Comparison of ENCODE assay signal across 17 cellular contexts in genomic region chr20:38195521-38195920, GRCh38. TPM values are rescaled to one million over a fixed set of nuclear protein-coding genes. Genes with fewer than 3 reads are reported as not detected.
DNase-seq lines count a peak whose midpoint lies in the region; ATAC-seq and TF ChIP-seq lines count a peak whose summit lies in the region.
"Had no signal": no experiment of that assay in that cellular context is flagged by ENCODE, and none has a peak within 500 bp of the region (broad histone marks: within the 10 kb centered on the region; RNA-seq: fewer than 3 reads in every experiment).

No MANE protein-coding gene starts in this region.

- H3K4me3 ChIP-seq in heart left ventricle (no peak overlapping the region), RWPE2 (ENCODE audit: severe bottlenecking) (no peak overlapping the region)
- H3K4me3 ChIP-seq: A549 had no signal

- no peak for TF ChIP-seq CTCF in heart left ventricle (IDR thresholded peaks at IDR 0.05)
- TF ChIP-seq CTCF in RWPE2 (IDR thresholded peaks at IDR 0.05; ENCODE audit: poor library complexity, severe bottlenecking), result no peak

- intact Hi-C loops in left ventricle myocardium superior (cut with micrococcal nuclease) (no loop called here), heart left ventricle (cut with DNase I) (no loop called here)

- H3K27me3 ChIP-seq in heart left ventricle (no peaks in the 10 kb centered on the region), RWPE2 (ENCODE audit: insufficient read depth, poor library complexity, severe bottlenecking) (no peaks in the 10 kb centered on the region)

- DNase-seq in left ventricle myocardium superior (no peak), heart left ventricle (no peak), RWPE2 (ENCODE audit: low spot score) (peak; percentile 74), left lobe of liver (ENCODE audit: low spot score) (no peak)
- DNase-seq: CD4-positive, alpha-beta T cell; DND-41; GF-D8; NCI-H1930; NCI-H2171; NCI-H774; SHP77 treated with DMSO at 0.1 percent for 48 hours had no signal

- H3K9me3 ChIP-seq in heart left ventricle, result no peaks in the 10 kb centered on the region
- H3K9me3 ChIP-seq in RWPE2 (ENCODE audit: severe bottlenecking), result no peaks in the 10 kb centered on the region
- H3K9me3 ChIP-seq: A549 had no signal

- TF ChIP-seq POLR2A in heart left ventricle (IDR thresholded peaks at IDR 0.05), result no peak

- ATAC-seq in left ventricle myocardium superior (peak; percentile 9), heart left ventricle (no peak), RWPE2 (ENCODE audit: low read depth) (peak; percentile 32; the same call in 2 of the 3 replicates), left lobe of liver (peak; percentile 81), GM21423 (IDR thresholded peaks at IDR 0.05; ENCODE audit: unreplicated experiment) (no peak), HG03025 (IDR thresholded peaks at IDR 0.05; ENCODE audit: low FRiP score, unreplicated experiment) (no peak), HG03039 (IDR thresholded peaks at IDR 0.05; ENCODE audit: unreplicated experiment) (no peak)
- no peak for ATAC-seq in stimulated activated memory B cell treated with anti-CD40 and anti-IgM and Interleukin-4, amounts not matched to agents 10 μg/mL and 1 μg/mL and 100 μg/mL, for 72 hours
- ATAC-seq: Panc1 had no signal

- peak overlapping the region; percentile 91 for H3K27ac Mint-ChIP-seq in stimulated activated memory B cell treated with anti-CD40 and anti-IgM and Interleukin-4, amounts not matched to agents 10 μg/mL and 1 μg/mL and 100 μg/mL, for 72 hours
- H3K27ac Mint-ChIP-seq: CD4-positive, alpha-beta T cell had no signal

- H3K4me3 Mint-ChIP-seq in stimulated activated memory B cell treated with anti-CD40 and anti-IgM and Interleukin-4, amounts not matched to agents 10 μg/mL and 1 μg/mL and 100 μg/mL, for 72 hours, result no peak overlapping the region
- H3K4me3 Mint-ChIP-seq: CD4-positive, alpha-beta T cell had no signal

- peaks cover 8% of the 10 kb centered on the region for H3K9me3 Mint-ChIP-seq in stimulated activated memory B cell treated with anti-CD40 and anti-IgM and Interleukin-4, amounts not matched to agents 10 μg/mL and 1 μg/mL and 100 μg/mL, for 72 hours
- H3K9me3 Mint-ChIP-seq: CD4-positive, alpha-beta T cell had no signal

- WGBS in heart left ventricle, 4 donors, result 62 to 69% (median 67%) methylated on average over 7 of the region's 7 CpGs

- H3K36me3 ChIP-seq in heart left ventricle (no peaks in the 10 kb centered on the region), RWPE2 (ENCODE audit: low read depth) (no peaks in the 10 kb centered on the region)

- peak overlapping the region in 1 of 12 donors; percentile 59 for H3K27ac ChIP-seq in heart left ventricle
- peak overlapping the region; percentile 74 for H3K27ac ChIP-seq in RWPE2 (ENCODE audit: poor library complexity, severe bottlenecking)

- H3K27me3 Mint-ChIP-seq in stimulated activated memory B cell treated with anti-CD40 and anti-IgM and Interleukin-4, amounts not matched to agents 10 μg/mL and 1 μg/mL and 100 μg/mL, for 72 hours, result peaks cover 12% of the 10 kb centered on the region

- H3K4me1 ChIP-seq in heart left ventricle (peaks cover 0 to 59% (median 11%) of the 10 kb centered on the region in 12 donors), RWPE2 (ENCODE audit: insufficient read depth, poor library complexity, severe bottlenecking) (peaks cover 27% of the 10 kb centered on the region)

- H3K36me3 Mint-ChIP-seq in stimulated activated memory B cell treated with anti-CD40 and anti-IgM and Interleukin-4, amounts not matched to agents 10 μg/mL and 1 μg/mL and 100 μg/mL, for 72 hours, result peaks cover 11% of the 10 kb centered on the region

- peaks cover 43% of the 10 kb centered on the region for H3K4me1 Mint-ChIP-seq in stimulated activated memory B cell treated with anti-CD40 and anti-IgM and Interleukin-4, amounts not matched to agents 10 μg/mL and 1 μg/mL and 100 μg/mL, for 72 hours

RNA-seq across cellular contexts. Expression of gene TGM2, which starts 30.5 kb away (rescaled TPM):
- total RNA-seq in left ventricle myocardium superior (473 TPM), heart left ventricle (1,000 to 10,000 TPM in 1 of 9 donors, 100 to 1,000 TPM in 8; 271 to 1,146 (median 567) TPM), left lobe of liver (193 TPM)
- 100 to 1,000 TPM; 211 to 972 TPM for polyA plus RNA-seq in heart left ventricle

Comparison
In these comparisons a context has a peak if more than half of its experiments do, and no peak if none do; other contexts are left out.
1. ATAC-seq: peak in left ventricle myocardium superior (single experiment), RWPE2 (single experiment) and left lobe of liver (single experiment); none in heart left ventricle (0 of 4), stimulated activated memory B cell treated with anti-CD40 and anti-IgM and Interleukin-4, amounts not matched to agents 10 μg/mL and 1 μg/mL and 100 μg/mL, for 72 hours (single experiment), GM21423 (single experiment), HG03025 (single experiment) and HG03039 (single experiment).